Comparison of ENCODE assay signal across 22 cellular contexts in the genomic region with DNA sequence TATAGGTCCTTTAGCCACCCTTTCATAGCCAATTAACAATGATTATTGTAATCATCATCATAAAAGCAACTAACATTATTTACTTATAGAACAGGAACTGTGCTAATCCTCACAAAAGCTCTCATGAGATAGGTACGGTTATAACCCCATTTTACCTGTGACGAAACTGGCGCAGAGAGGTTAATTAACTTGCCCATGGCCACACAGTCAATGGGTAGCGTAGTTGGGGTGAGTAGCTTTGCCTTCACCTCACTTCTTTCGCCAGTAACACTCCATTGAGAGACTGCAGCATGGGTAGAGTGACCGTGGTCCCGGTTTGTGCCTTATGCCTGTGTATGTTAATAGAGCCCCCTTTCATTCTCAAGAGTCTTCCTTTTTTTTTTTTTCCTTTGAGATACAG. TPM values are rescaled to one million over a fixed set of nuclear protein-coding genes. Genes with fewer than 3 reads are reported as not detected.
A peak's percentile ranks its signal among the peaks of the same experiment; 100 is the strongest.
DNase-seq lines count a peak whose midpoint lies in the region; ATAC-seq, FAIRE-seq and TF ChIP-seq lines count a peak whose summit lies in the region.
"Had no signal": no experiment of that assay in that cellular context is flagged by ENCODE, and none has a peak within 500 bp of the region (broad histone marks: within the 10 kb centered on the region; RNA-seq: fewer than 3 reads in every experiment).

No MANE protein-coding gene starts in this region.

- no peak for TF ChIP-seq POLR2A in K562 (conservative IDR thresholded peaks at IDR 0.05)

- H3K9ac ChIP-seq in K562 (ENCODE audit: insufficient read depth in 1 of 2, low read depth in 2 of 2, low read length in 2 of 2) = no peak overlapping the region
- H3K9ac ChIP-seq: GM23248 had no signal

- CTCF ChIA-PET in activated CD8-positive, alpha-beta memory T cell treated with anti-CD3 and anti-CD28 coated beads, Interleukin-2, amount 10 ng/mL, durations not matched to agents 7 days and 5 days (lab: Charles Lee) = interaction anchor here (0.9 to 3.1 kb wide), 2 partner anchors 11 to 28 kb away, joined by 4 to 15 read pairs; a partner anchor contains a TSS
- CTCF ChIA-PET in CD8-positive, alpha-beta T cell (lab: Charles Lee) = interaction anchor here (0.7 to 4.2 kb wide), 3 partner anchors 10 to 159 kb away, joined by 3 to 31 read pairs (median 6); a partner anchor contains a TSS
- CTCF ChIA-PET in K562 (lab: Yijun Ruan, JAX; ENCODE audit: low intra/inter-chr PET ratio) = no interaction called here

- no peak for TF ChIP-seq EP300 in K562 (IDR thresholded peaks at IDR 0.05; ENCODE audit: low read length)

- WGBS in K562 (ENCODE audit: insufficient coverage, low coverage, missing lambda C conversion rate) = 83% methylated on average over 7 of the region's 7 CpGs

- DNase-seq in activated CD8-positive, alpha-beta memory T cell treated with anti-CD3 and anti-CD28 coated beads, Interleukin-2, amount 10 ng/mL, durations not matched to agents 7 days and 5 days = peak; percentile 7
- DNase-seq in activated CD8-positive, alpha-beta memory T cell treated with anti-CD3 and anti-CD28 coated beads, Interleukin-2, amount 50 U/mL, for 48 hours = no peak
- no peak for DNase-seq in CD8-positive, alpha-beta T cell
- DNase-seq in K562 (ENCODE audit: extremely low read depth in 1 of 4, low spot score in 3 of 4) (no peak), islet precursor cell (no peak), ascending aorta (ENCODE audit: low spot score in 2 of 2) (no peak), G401 (ENCODE audit: low spot score) (no peak)
- DNase-seq in stimulated activated effector memory CD8-positive, alpha-beta T cell treated with anti-CD3 and anti-CD28 coated beads, Interleukin-12 subunit alpha, Interleukin-12 subunit beta, amount 100 ng/mL, for 72 hours (ENCODE audit: low spot score in 2 of 2) = no peak
- DNase-seq: ACHN; CD4-positive, alpha-beta T cell; DMS153; DMS79 treated with DMSO at 0.1 percent for 48 hours; GM23248; HCEC 1CT; HFFc6; IMR-90; KBM-7 had no signal

- no peaks in the 10 kb centered on the region for H3K79me2 ChIP-seq in K562 (ENCODE audit: control insufficient read depth, insufficient read depth, low read length)

- no peak for TF ChIP-seq CTCF in CD8-positive, alpha-beta T cell (IDR thresholded peaks at IDR 0.05)
- TF ChIP-seq CTCF in K562 (IDR thresholded peaks at IDR 0.05 in 2 of 3, conservative IDR thresholded peaks at IDR 0.05 in 1 of 3; ENCODE audit: insufficient read depth in 2 of 3, low read depth in 1 of 3, low read length in 3 of 3) = no peak
- no peak for TF ChIP-seq CTCF in ascending aorta (IDR thresholded peaks at IDR 0.05)

- in situ Hi-C loops in K562 (cut with MboI) = no loop called here
- in situ Hi-C loops in G401 (cut with HindIII; ENCODE audit: low sequenced_read_pairs) = no loop called here

- H3K27ac Mint-ChIP-seq in activated CD8-positive, alpha-beta memory T cell treated with anti-CD3 and anti-CD28 coated beads, Interleukin-2, amount 10 ng/mL, durations not matched to agents 7 days and 5 days = no peak overlapping the region
- peak overlapping the region; percentile 71 for H3K27ac Mint-ChIP-seq in CD8-positive, alpha-beta T cell
- H3K27ac Mint-ChIP-seq in stimulated activated effector memory CD8-positive, alpha-beta T cell treated with anti-CD3 and anti-CD28 coated beads, Interleukin-12 subunit alpha, Interleukin-12 subunit beta, amount 100 ng/mL, for 72 hours = peak overlapping the region; percentile 23

- no peaks in the 10 kb centered on the region for H3K9me3 Mint-ChIP-seq in activated CD8-positive, alpha-beta memory T cell treated with anti-CD3 and anti-CD28 coated beads, Interleukin-2, amount 10 ng/mL, durations not matched to agents 7 days and 5 days (ENCODE audit: low read depth)
- H3K9me3 Mint-ChIP-seq in CD8-positive, alpha-beta T cell = no peaks in the 10 kb centered on the region
- no peaks in the 10 kb centered on the region for H3K9me3 Mint-ChIP-seq in stimulated activated effector memory CD8-positive, alpha-beta T cell treated with anti-CD3 and anti-CD28 coated beads, Interleukin-12 subunit alpha, Interleukin-12 subunit beta, amount 100 ng/mL, for 72 hours
- H3K9me3 Mint-ChIP-seq: CD4-positive, alpha-beta T cell; HFFc6 had no signal

- no peak overlapping the region for H3K4me3 ChIP-seq in CD8-positive, alpha-beta T cell (ENCODE audit: low read depth, low read length)
- H3K4me3 ChIP-seq in K562 (no peak overlapping the region), ascending aorta (no peak overlapping the region)
- H3K4me3 ChIP-seq: GM12878, GM23248 had no signal

- no peak overlapping the region for H2AFZ ChIP-seq in K562 (ENCODE audit: low read depth, low read length)
- H2AFZ ChIP-seq: GM23248 had no signal

- no peak for ATAC-seq in activated CD8-positive, alpha-beta memory T cell treated with anti-CD3 and anti-CD28 coated beads, Interleukin-2, amount 10 ng/mL, durations not matched to agents 7 days and 5 days
- ATAC-seq in CD8-positive, alpha-beta T cell = no peak
- no peak for ATAC-seq in K562
- ATAC-seq in stimulated activated effector memory CD8-positive, alpha-beta T cell treated with anti-CD3 and anti-CD28 coated beads, Interleukin-12 subunit alpha, Interleukin-12 subunit beta, amount 100 ng/mL, for 72 hours = no peak
- ATAC-seq: GM12878 had no signal

- H4K20me1 ChIP-seq in K562 (replicated peaks; ENCODE audit: control insufficient read depth, insufficient read depth, low read length) = 0 out of 2 replicates have a peak, but pooled peaks cover 5% of the 10 kb centered on the region

- H3K36me3 Mint-ChIP-seq in activated CD8-positive, alpha-beta memory T cell treated with anti-CD3 and anti-CD28 coated beads, Interleukin-2, amount 10 ng/mL, durations not matched to agents 7 days and 5 days = peaks cover 32% of the 10 kb centered on the region
- H3K36me3 Mint-ChIP-seq in CD8-positive, alpha-beta T cell = peaks cover 78% of the 10 kb centered on the region
- H3K36me3 Mint-ChIP-seq in stimulated activated effector memory CD8-positive, alpha-beta T cell treated with anti-CD3 and anti-CD28 coated beads, Interleukin-12 subunit alpha, Interleukin-12 subunit beta, amount 100 ng/mL, for 72 hours = peaks cover 42% of the 10 kb centered on the region

- BruUV-seq in K562 (replicated peaks; lab: Mats Ljungman, UMichigan) = no TSS peak

- no peaks in the 10 kb centered on the region for H3K27me3 Mint-ChIP-seq in activated CD8-positive, alpha-beta memory T cell treated with anti-CD3 and anti-CD28 coated beads, Interleukin-2, amount 10 ng/mL, durations not matched to agents 7 days and 5 days
- H3K27me3 Mint-ChIP-seq in CD8-positive, alpha-beta T cell (ENCODE audit: low read depth) = no peaks in the 10 kb centered on the region
- H3K27me3 Mint-ChIP-seq: CD4-positive, alpha-beta T cell had no signal

- peaks cover 8% of the 10 kb centered on the region for H3K4me1 ChIP-seq in CD8-positive, alpha-beta T cell (ENCODE audit: insufficient read depth, low read length)
- H3K4me1 ChIP-seq in K562 (replicated peaks in 1 of 2; ENCODE audit: control insufficient read depth in 2 of 2, insufficient read depth in 2 of 2, low read length in 2 of 2) (peaks cover 3 to 4% of the 10 kb centered on the region in 2 experiments; a peak in 2 of 5 replicates), ascending aorta (no peaks in the 10 kb centered on the region)

- POLR2A ChIA-PET in CD8-positive, alpha-beta T cell (lab: Charles Lee) = no interaction called here
- POLR2A ChIA-PET in K562 (lab: Yijun Ruan, JAX) = interaction anchor here (0.9 to 2.6 kb wide), 3 partner anchors 9 to 34 kb away, joined by 3 to 21 read pairs (median 4); a partner anchor contains a TSS

- FAIRE-seq in K562 (lab: Jason Lieb, UNC) = no peak
- FAIRE-seq: A204.1, GM12878, GM19239 had no signal

- peaks cover 25% of the 10 kb centered on the region for H3K36me3 ChIP-seq in CD8-positive, alpha-beta T cell (ENCODE audit: insufficient read depth, low read length)
- peaks cover 27% of the 10 kb centered on the region for H3K36me3 ChIP-seq in K562 (ENCODE audit: control insufficient read depth, insufficient read depth, low read length)
- no peaks in the 10 kb centered on the region for H3K36me3 ChIP-seq in ascending aorta

- H3K27ac ChIP-seq in CD8-positive, alpha-beta T cell (ENCODE audit: low read depth, low read length) = no peak overlapping the region
- no peak overlapping the region for H3K27ac ChIP-seq in K562 (ENCODE audit: extremely low read depth, low read depth, low read length)
- no peak overlapping the region for H3K27ac ChIP-seq in ascending aorta
- H3K27ac ChIP-seq: C4-2B, GM23248, HL-60 had no signal

- H3K9me1 ChIP-seq in K562 (ENCODE audit: control insufficient read depth, insufficient read depth, low read length) = no peaks in the 10 kb centered on the region

- no peaks in the 10 kb centered on the region for H3K27me3 ChIP-seq in CD8-positive, alpha-beta T cell (ENCODE audit: insufficient read depth, low read length)
- H3K27me3 ChIP-seq in K562 (ENCODE audit: control insufficient read depth in 2 of 2, insufficient read depth in 2 of 2, low read length in 2 of 2) = no peaks in the 10 kb centered on the region
- H3K27me3 ChIP-seq in ascending aorta = no peaks in the 10 kb centered on the region

- H3K9me3 ChIP-seq in CD8-positive, alpha-beta T cell (ENCODE audit: low read length) = no peaks in the 10 kb centered on the region
- no peaks in the 10 kb centered on the region for H3K9me3 ChIP-seq in K562 (replicated peaks; ENCODE audit: control insufficient read depth, insufficient read depth, low read depth, low read length)
- no peaks in the 10 kb centered on the region for H3K9me3 ChIP-seq in ascending aorta

- no peak overlapping the region for H3K4me3 Mint-ChIP-seq in activated CD8-positive, alpha-beta memory T cell treated with anti-CD3 and anti-CD28 coated beads, Interleukin-2, amount 10 ng/mL, durations not matched to agents 7 days and 5 days
- no peak overlapping the region for H3K4me3 Mint-ChIP-seq in CD8-positive, alpha-beta T cell
- no peak overlapping the region for H3K4me3 Mint-ChIP-seq in stimulated activated effector memory CD8-positive, alpha-beta T cell treated with anti-CD3 and anti-CD28 coated beads, Interleukin-12 subunit alpha, Interleukin-12 subunit beta, amount 100 ng/mL, for 72 hours
- H3K4me3 Mint-ChIP-seq: CD4-positive, alpha-beta T cell; HFFc6 had no signal

- peaks cover 2% of the 10 kb centered on the region for H3K4me1 Mint-ChIP-seq in activated CD8-positive, alpha-beta memory T cell treated with anti-CD3 and anti-CD28 coated beads, Interleukin-2, amount 10 ng/mL, durations not matched to agents 7 days and 5 days
- peaks cover 68% of the 10 kb centered on the region for H3K4me1 Mint-ChIP-seq in CD8-positive, alpha-beta T cell (ENCODE audit: low read depth)
- H3K4me1 Mint-ChIP-seq in stimulated activated effector memory CD8-positive, alpha-beta T cell treated with anti-CD3 and anti-CD28 coated beads, Interleukin-12 subunit alpha, Interleukin-12 subunit beta, amount 100 ng/mL, for 72 hours = peaks cover 19% of the 10 kb centered on the region

- no peak overlapping the region for H3K4me2 ChIP-seq in K562 (ENCODE audit: insufficient read depth, low read length)

- intact Hi-C loops in CD8-positive, alpha-beta T cell (cut with DNase I, micrococcal nuclease) = no loop called here
- intact Hi-C loops in K562 (cut with micrococcal nuclease) = no loop called here
- intact Hi-C loops in ascending aorta (cut with DNase I) = no loop called here

- TF ChIP-seq RAD21 in K562 (CRISPR knock-in tag; conservative IDR thresholded peaks at IDR 0.05 in 1 of 2, IDR thresholded peaks at IDR 0.05 in 1 of 2) = no peak

RNA-seq across cellular contexts. Expression of a gene that starts 10.3 kb away (rescaled TPM):
- total RNA-seq in activated CD8-positive, alpha-beta memory T cell treated with anti-CD3 and anti-CD28 coated beads, Interleukin-2, amount 10 ng/mL, durations not matched to agents 7 days and 5 days = 10 to 100 TPM; 35.4 to 44.2 TPM
- 10 to 100 TPM; 22.3 to 22.7 TPM for total RNA-seq in CD8-positive, alpha-beta T cell
- 55.9 and 56.4 TPM in 2 replicates for total RNA-seq in K562 (2011; cell fraction: chromatin; rRNA removed; ENCODE audit: low replicate concordance)
- total RNA-seq in K562 (2011; cell fraction: nucleolus; rRNA removed) = 44.2 and 44.6 TPM in 2 replicates
- total RNA-seq in K562 (2011; cell fraction: nucleoplasm; rRNA removed) = 57.1 and 68.0 TPM in 2 replicates
- 15.4 and 24.7 TPM in 2 replicates for total RNA-seq in K562 (2014; rRNA removed)
- total RNA-seq in K562 (2014; rRNA removed; fragmentation: Illumina TruSeq; extraction: Trizol) = 16.3 and 16.6 TPM in 2 replicates
- 11.3 and 11.4 TPM in 2 replicates for total RNA-seq in K562 (2015; rRNA removed; fragmentation: Illumina TruSeq; extraction: Trizol)
- total RNA-seq in K562 (2021) = 26.0 and 26.3 TPM in 2 replicates
- 16.0 and 18.2 TPM in 2 replicates for polyA plus RNA-seq in K562 (2011; rRNA removed)
- polyA plus RNA-seq in K562 (2011; cell fraction: cytosol; rRNA removed) = 18.5 and 19.9 TPM in 2 replicates
- 14.4 and 16.1 TPM in 2 replicates for polyA plus RNA-seq in K562 (2011; cell fraction: nucleus; rRNA removed)
- polyA plus RNA-seq in K562 (2012) = 16.3 and 17.9 TPM in 2 replicates
- 20.0 and 21.3 TPM in 2 replicates for polyA plus RNA-seq in K562 (2014; fragmentation: Illumina TruSeq; extraction: Trizol)
- polyA plus RNA-seq in K562 (2014; fragmentation: Nextera tagmentation; extraction: Ambion mirVana) = 10 to 100 TPM; 10.5 to 12.2 TPM
- 13.8 and 16.2 TPM in 2 replicates for polyA plus RNA-seq in K562 (2014; rRNA removed)
- polyA minus RNA-seq in K562 (2011; rRNA and poly(A)+ RNA removed) = 18.9 and 24.0 TPM in 2 replicates
- 10.6 and 15.2 TPM in 2 replicates for polyA minus RNA-seq in K562 (2011; cell fraction: cytosol; rRNA and poly(A)+ RNA removed)
- polyA minus RNA-seq in K562 (2011; cell fraction: nucleus; rRNA and poly(A)+ RNA removed) = 13.1 and 19.4 TPM in 2 replicates
- 73.9 TPM for total RNA-seq in ascending aorta
- total RNA-seq in G401 (2014; rRNA removed; shearing (Covaris generic)) = 9.0 and 12.3 TPM in 2 replicates

RNA-seq across cellular contexts. Expression of a gene that starts 12.3 kb away (rescaled TPM):
- total RNA-seq in activated CD8-positive, alpha-beta memory T cell treated with anti-CD3 and anti-CD28 coated beads, Interleukin-2, amount 10 ng/mL, durations not matched to agents 7 days and 5 days = 1 to 10 TPM; 5.6 to 9.2 TPM
- 1 to 10 TPM; 2.0 to 2.4 TPM for total RNA-seq in CD8-positive, alpha-beta T cell
- 14.4 and 22.0 TPM in 2 replicates for total RNA-seq in K562 (2011; cell fraction: chromatin; rRNA removed; ENCODE audit: low replicate concordance)
- 8.7 and 9.3 TPM in 2 replicates for total RNA-seq in K562 (2011; cell fraction: nucleolus; rRNA removed)
- total RNA-seq in K562 (2011; cell fraction: nucleoplasm; rRNA removed) = 14.4 and 16.4 TPM in 2 replicates
- 6.7 and 7.6 TPM in 2 replicates for total RNA-seq in K562 (2014; rRNA removed)
- 8.2 and 8.3 TPM in 2 replicates for total RNA-seq in K562 (2014; rRNA removed; fragmentation: Illumina TruSeq; extraction: Trizol)
- total RNA-seq in K562 (2015; rRNA removed; fragmentation: Illumina TruSeq; extraction: Trizol) = 5.1 and 5.5 TPM in 2 replicates
- total RNA-seq in K562 (2021) = 7.2 and 7.6 TPM in 2 replicates
- 7.2 and 8.4 TPM in 2 replicates for polyA plus RNA-seq in K562 (2011; rRNA removed)
- polyA plus RNA-seq in K562 (2011; cell fraction: cytosol; rRNA removed) = 4.4 and 5.4 TPM in 2 replicates
- 5.9 and 7.6 TPM in 2 replicates for polyA plus RNA-seq in K562 (2011; cell fraction: nucleus; rRNA removed)
- polyA plus RNA-seq in K562 (2012) = 6.0 and 8.3 TPM in 2 replicates
- polyA plus RNA-seq in K562 (2014; fragmentation: Illumina TruSeq; extraction: Trizol) = 9.0 and 10.1 TPM in 2 replicates
- polyA plus RNA-seq in K562 (2014; fragmentation: Nextera tagmentation; extraction: Ambion mirVana) = 10 to 100 TPM; 10.4 to 11.9 TPM
- 5.0 and 9.4 TPM in 2 replicates for polyA plus RNA-seq in K562 (2014; rRNA removed)
- 7.0 and 7.8 TPM in 2 replicates for polyA minus RNA-seq in K562 (2011; rRNA and poly(A)+ RNA removed)
- 2.1 and 3.9 TPM in 2 replicates for polyA minus RNA-seq in K562 (2011; cell fraction: cytosol; rRNA and poly(A)+ RNA removed)
- polyA minus RNA-seq in K562 (2011; cell fraction: nucleus; rRNA and poly(A)+ RNA removed) = 5.4 and 7.0 TPM in 2 replicates
- total RNA-seq in ascending aorta = 11.0 TPM
- 7.1 and 17.8 TPM in 2 replicates for total RNA-seq in G401 (2014; rRNA removed; shearing (Covaris generic))
